ENCODE assay signal across 8 cellular contexts in the genomic region with DNA sequence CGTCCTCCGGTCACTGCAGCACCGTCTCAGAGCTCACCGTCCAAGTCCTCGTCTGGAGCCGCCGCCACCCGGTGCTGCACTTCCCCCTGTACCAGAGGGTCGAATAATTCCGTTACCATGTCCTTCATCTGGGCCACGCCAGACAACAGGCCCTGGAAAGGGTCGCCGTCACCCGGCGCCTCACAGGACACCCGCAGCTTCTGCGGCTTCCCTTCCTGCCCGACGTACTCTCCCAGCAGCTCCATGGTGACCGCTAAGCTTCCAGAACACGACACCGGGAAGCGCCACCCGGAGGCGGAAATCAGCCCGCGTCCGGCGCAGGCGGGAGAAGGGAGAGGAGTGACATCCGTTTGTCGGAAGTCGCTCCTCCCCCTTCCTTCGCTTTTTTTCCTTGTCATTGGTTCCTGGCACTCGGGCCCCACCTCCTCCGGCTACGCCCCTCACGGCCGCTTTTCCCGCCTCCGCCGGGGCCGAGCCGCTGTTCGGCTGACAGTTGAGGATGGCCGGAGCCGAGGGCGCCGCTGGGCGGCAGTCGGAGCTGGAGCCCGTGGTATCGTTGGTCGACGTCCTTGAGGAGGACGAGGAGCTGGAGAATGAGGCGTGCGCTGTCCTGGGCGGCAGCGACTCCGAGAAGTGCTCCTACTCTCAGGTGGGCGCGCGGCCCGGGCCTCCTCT. TPM values are rescaled to one million over a fixed set of nuclear protein-coding genes. Genes with fewer than 3 reads are reported as not detected.
DNase-seq lines count a peak whose midpoint lies in the region; ATAC-seq and TF ChIP-seq lines count a peak whose summit lies in the region.

A gene with protein sequence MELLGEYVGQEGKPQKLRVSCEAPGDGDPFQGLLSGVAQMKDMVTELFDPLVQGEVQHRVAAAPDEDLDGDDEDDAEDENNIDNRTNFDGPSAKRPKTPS (minus strand): TSS at position 273 of the 675 bp plus-strand sequence. CDS start 28 bp downstream, at position 245.
Gene UBR7, plus strand, starts transcription at position 464 of the 675 bp plus-strand sequence. Its CDS starts 36 bp downstream, at position 500.

- peak within 1 kb of the TSS; percentile 91 for H3K4me3 Mint-ChIP-seq in endothelial cell (ENCODE audit: unreplicated experiment)

- peaks cover 3% of the 10 kb centered on the region for H3K36me3 Mint-ChIP-seq in endothelial cell (ENCODE audit: low read depth, unreplicated experiment)

- H3K27ac Mint-ChIP-seq in endothelial cell (ENCODE audit: unreplicated experiment), result peak within 1 kb of the TSS; percentile 99

- H3K79me2 ChIP-seq in OCI-LY3 (ENCODE audit: low read length), result peaks cover 64% of the 10 kb centered on the region

- TF ChIP-seq CTCF in OCI-LY3 (IDR thresholded peaks at IDR 0.05; ENCODE audit: low read depth, low read length) (no peak; the same call in 1 of the 2 replicates), endothelial cell (IDR thresholded peaks at IDR 0.05; ENCODE audit: unreplicated experiment) (peak; percentile 16)

- peak within 1 kb of the TSS; percentile 90 for H3K4me3 ChIP-seq in OCI-LY3 (ENCODE audit: low read length)

- H3K4me1 ChIP-seq in OCI-LY3 (ENCODE audit: low read length), result peaks cover 33% of the 10 kb centered on the region

- peak within 1 kb of the TSS; percentile 57 for H3K27ac ChIP-seq in OCI-LY3 (ENCODE audit: low read length)

- peaks cover 12% of the 10 kb centered on the region for H3K36me3 ChIP-seq in OCI-LY3 (replicated peaks; ENCODE audit: low read depth, low read length)

- peak; percentile 83 for ATAC-seq in GM21515 (IDR thresholded peaks at IDR 0.05; ENCODE audit: unreplicated experiment)

- peak within 1 kb of the TSS; percentile 75; the same call in 1 of the 2 replicates for H2AFZ ChIP-seq in OCI-LY3 (ENCODE audit: low read depth, low read length)

- H3K4me2 ChIP-seq in OCI-LY3 (ENCODE audit: low read length), result peak within 1 kb of the TSS; percentile 77

- H3K4me1 Mint-ChIP-seq in endothelial cell (ENCODE audit: unreplicated experiment), result peaks cover 21% of the 10 kb centered on the region

- H3K9ac ChIP-seq in OCI-LY3 (ENCODE audit: low read length), result peak within 1 kb of the TSS; percentile 77

- no peaks in the 10 kb centered on the region for H3K9me3 ChIP-seq in OCI-LY3 (ENCODE audit: insufficient read depth, low read length)

- H3K27me3 Mint-ChIP-seq in endothelial cell (ENCODE audit: unreplicated experiment), result peaks cover 2% of the 10 kb centered on the region

- no peaks in the 10 kb centered on the region for H4K20me1 ChIP-seq in OCI-LY3 (ENCODE audit: insufficient read depth, low read length)

- DNase-seq in DMS 273 treated with DMSO at 0.1 percent for 48 hours (lab: John Stamatoyannopoulos, UW) (peak; percentile 95), HuH-7 (ENCODE audit: low spot score) (peak; percentile 85), endothelial cell (ENCODE audit: low spot score) (peak; percentile 97), midbrain (lab: John Stamatoyannopoulos, UW) (peak; percentile 99)
- DNase-seq in activated CD8-positive, alpha-beta memory T cell treated with anti-CD3 and anti-CD28 coated beads, Interleukin-2, amount 50 U/mL, for 48 hours, result peak; percentile 91
- peak; percentile 66 to 75 for DNase-seq in stimulated activated CD8-positive, alpha-beta memory T cell treated with anti-CD3 and anti-CD28 coated beads, Interleukin-2, amount 100 ng/mL, for 1 hour (ENCODE audit: low read depth in 2 of 2)

- H3K9me3 Mint-ChIP-seq in endothelial cell (ENCODE audit: unreplicated experiment), result no peaks in the 10 kb centered on the region

- H3K27me3 ChIP-seq in OCI-LY3 (ENCODE audit: low read depth, low read length), result no peaks in the 10 kb centered on the region

RNA-seq across cellular contexts. Expression of the first gene that starts in this region (rescaled TPM):
- 15.5 TPM for total RNA-seq in endothelial cell (ENCODE audit: unreplicated experiment)

RNA-seq across cellular contexts. Expression of gene UBR7, which starts in this region (rescaled TPM):
- total RNA-seq in endothelial cell (ENCODE audit: unreplicated experiment), result 35.8 TPM

Comparison
In these comparisons a context has a peak if more than half of its experiments do, and no peak if none do; other contexts are left out.
1. Peak in every context shown above with its lines: DNase-seq, ATAC-seq, H3K4me3 ChIP-seq and H3K27ac ChIP-seq.